Comparison of ENCODE assay signal across 1 cellular context in genomic region chr20:46040902-46041535, GRCh38.
TF ChIP-seq lines count a peak whose summit lies in the region.

No MANE protein-coding gene starts in this region.

TF ChIP-seq in HepG2, 621 proteins besides CTCF, POLR2A, EP300 and RAD21 (continued from another document and continues in another):
- peak; percentile 82 for TF ChIP-seq HOMEZ (CRISPR knock-in tag; IDR thresholded peaks at IDR 0.05; ENCODE audit: low read depth)
- no peak for TF ChIP-seq ZNF30 (CRISPR knock-in tag; IDR thresholded peaks at IDR 0.05)
- TF ChIP-seq ZNF234 (CRISPR knock-in tag; conservative IDR thresholded peaks at IDR 0.05): no peak
- TF ChIP-seq ZSCAN9 (CRISPR knock-in tag; IDR thresholded peaks at IDR 0.05; ENCODE audit: borderline replicate concordance): peak; percentile 99
- TF ChIP-seq ZNF558 (CRISPR knock-in tag; IDR thresholded peaks at IDR 0.05; ENCODE audit: borderline replicate concordance): peak; percentile 93; the same call in 1 of the 2 replicates
- no peak for TF ChIP-seq MBD4 (IDR thresholded peaks at IDR 0.05; ENCODE audit: borderline replicate concordance, low read length)
- no peak for TF ChIP-seq RBAK (CRISPR knock-in tag; IDR thresholded peaks at IDR 0.05)
- TF ChIP-seq PAXIP1 (CRISPR knock-in tag; conservative IDR thresholded peaks at IDR 0.05): no peak
- TF ChIP-seq KAT2B (IDR thresholded peaks at IDR 0.05; ENCODE audit: borderline replicate concordance, low read depth, low read length): no peak
- peak; percentile 91; the same call in 1 of the 2 replicates for TF ChIP-seq ZNF446 (CRISPR knock-in tag; IDR thresholded peaks at IDR 0.05)
- TF ChIP-seq ZNF17 (CRISPR knock-in tag; IDR thresholded peaks at IDR 0.05): no peak; the same call in 1 of the 2 replicates
- TF ChIP-seq, protein P1, sequence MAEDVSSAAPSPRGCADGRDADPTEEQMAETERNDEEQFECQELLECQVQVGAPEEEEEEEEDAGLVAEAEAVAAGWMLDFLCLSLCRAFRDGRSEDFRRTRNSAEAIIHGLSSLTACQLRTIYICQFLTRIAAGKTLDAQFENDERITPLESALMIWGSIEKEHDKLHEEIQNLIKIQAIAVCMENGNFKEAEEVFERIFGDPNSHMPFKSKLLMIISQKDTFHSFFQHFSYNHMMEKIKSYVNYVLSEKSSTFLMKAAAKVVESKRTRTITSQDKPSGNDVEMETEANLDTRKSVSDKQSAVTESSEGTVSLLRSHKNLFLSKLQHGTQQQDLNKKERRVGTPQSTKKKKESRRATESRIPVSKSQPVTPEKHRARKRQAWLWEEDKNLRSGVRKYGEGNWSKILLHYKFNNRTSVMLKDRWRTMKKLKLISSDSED (CRISPR knock-in tag; IDR thresholded peaks at IDR 0.05): peak; percentile 72; the same call in 1 of the 2 replicates
- no peak for TF ChIP-seq PREB (CRISPR knock-in tag; IDR thresholded peaks at IDR 0.05)
- TF ChIP-seq TEAD3 (CRISPR knock-in tag; optimal IDR thresholded peaks at IDR 0.05; ENCODE audit: borderline replicate concordance): peak; percentile 62
- peak; percentile 68; the same call in 1 of the 2 replicates for TF ChIP-seq ZNF564 (CRISPR knock-in tag; IDR thresholded peaks at IDR 0.05)
- no peak for TF ChIP-seq ZBTB2 (CRISPR knock-in tag; IDR thresholded peaks at IDR 0.05; ENCODE audit: low read depth)
- TF ChIP-seq REPIN1 (CRISPR knock-in tag; IDR thresholded peaks at IDR 0.05; ENCODE audit: borderline replicate concordance, low read depth): peak; percentile 88
- no peak for TF ChIP-seq NCOR1 (IDR thresholded peaks at IDR 0.05; ENCODE audit: borderline replicate concordance, low read length)
- peak; percentile 95 for TF ChIP-seq ZBTB43 (CRISPR knock-in tag; conservative IDR thresholded peaks at IDR 0.05)
- TF ChIP-seq ZBTB38 (CRISPR knock-in tag; IDR thresholded peaks at IDR 0.05): no peak
- TF ChIP-seq, protein P2, sequence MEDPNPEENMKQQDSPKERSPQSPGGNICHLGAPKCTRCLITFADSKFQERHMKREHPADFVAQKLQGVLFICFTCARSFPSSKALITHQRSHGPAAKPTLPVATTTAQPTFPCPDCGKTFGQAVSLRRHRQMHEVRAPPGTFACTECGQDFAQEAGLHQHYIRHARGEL (CRISPR knock-in tag; IDR thresholded peaks at IDR 0.05): no peak
- TF ChIP-seq SYNCRIP (IDR thresholded peaks at IDR 0.05; ENCODE audit: insufficient read depth, low read depth, low read length): no peak
- no peak for TF ChIP-seq TCF12 (IDR thresholded peaks at IDR 0.05)
- peak; percentile 42; the same call in 1 of the 2 replicates for TF ChIP-seq TCF12 (CRISPR knock-in tag; IDR thresholded peaks at IDR 0.05)
- TF ChIP-seq ZNF710 (CRISPR knock-in tag; IDR thresholded peaks at IDR 0.05; ENCODE audit: borderline replicate concordance): peak; percentile 58; the same call in 1 of the 2 replicates
- TF ChIP-seq CENPX (CRISPR knock-in tag; IDR thresholded peaks at IDR 0.05): no peak
- TF ChIP-seq TFDP2 (CRISPR knock-in tag; IDR thresholded peaks at IDR 0.05): peak; percentile 51; the same call in 1 of the 2 replicates
- TF ChIP-seq, protein P3, sequence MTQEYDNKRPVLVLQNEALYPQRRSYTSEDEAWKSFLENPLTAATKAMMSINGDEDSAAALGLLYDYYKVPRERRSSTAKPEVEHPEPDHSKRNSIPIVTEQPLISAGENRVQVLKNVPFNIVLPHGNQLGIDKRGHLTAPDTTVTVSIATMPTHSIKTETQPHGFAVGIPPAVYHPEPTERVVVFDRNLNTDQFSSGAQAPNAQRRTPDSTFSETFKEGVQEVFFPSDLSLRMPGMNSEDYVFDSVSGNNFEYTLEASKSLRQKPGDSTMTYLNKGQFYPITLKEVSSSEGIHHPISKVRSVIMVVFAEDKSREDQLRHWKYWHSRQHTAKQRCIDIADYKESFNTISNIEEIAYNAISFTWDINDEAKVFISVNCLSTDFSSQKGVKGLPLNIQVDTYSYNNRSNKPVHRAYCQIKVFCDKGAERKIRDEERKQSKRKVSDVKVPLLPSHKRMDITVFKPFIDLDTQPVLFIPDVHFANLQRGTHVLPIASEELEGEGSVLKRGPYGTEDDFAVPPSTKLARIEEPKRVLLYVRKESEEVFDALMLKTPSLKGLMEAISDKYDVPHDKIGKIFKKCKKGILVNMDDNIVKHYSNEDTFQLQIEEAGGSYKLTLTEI (CRISPR knock-in tag; conservative IDR thresholded peaks at IDR 0.05): no peak
- TF ChIP-seq KAT8 (CRISPR knock-in tag; IDR thresholded peaks at IDR 0.05): peak; percentile 66
- no peak for TF ChIP-seq EEA1 (CRISPR knock-in tag; IDR thresholded peaks at IDR 0.05; ENCODE audit: borderline replicate concordance)
- 0 out of 2 replicates have a peak, but pooled peaks have one; percentile 46 for TF ChIP-seq JUNB (CRISPR knock-in tag; IDR thresholded peaks at IDR 0.05; ENCODE audit: borderline replicate concordance)
- TF ChIP-seq FIP1L1 (IDR thresholded peaks at IDR 0.05; ENCODE audit: borderline replicate concordance, insufficient read depth, low read depth, low read length): no peak
- peak; percentile 84; the same call in 1 of the 2 replicates for TF ChIP-seq ZNF704 (CRISPR knock-in tag; IDR thresholded peaks at IDR 0.05; ENCODE audit: borderline replicate concordance)
- TF ChIP-seq MNT (IDR thresholded peaks at IDR 0.05): no peak
- peak; percentile 79 for TF ChIP-seq ZNF263 (CRISPR knock-in tag; IDR thresholded peaks at IDR 0.05)
- TF ChIP-seq MAF1 (CRISPR knock-in tag; IDR thresholded peaks at IDR 0.05; ENCODE audit: borderline replicate concordance): peak; percentile 92; the same call in 1 of the 2 replicates
- TF ChIP-seq ZSCAN20 (CRISPR knock-in tag; IDR thresholded peaks at IDR 0.05; ENCODE audit: borderline replicate concordance): peak; percentile 97
- no peak for TF ChIP-seq RFX5 (IDR thresholded peaks at IDR 0.05; ENCODE audit: low read depth, low read length)
- peak; percentile 65 for TF ChIP-seq ATF7-NPFF (CRISPR knock-in tag; IDR thresholded peaks at IDR 0.05; ENCODE audit: low read depth)
- no peak for TF ChIP-seq SMARCC2 (IDR thresholded peaks at IDR 0.05)
- TF ChIP-seq, protein P4, sequence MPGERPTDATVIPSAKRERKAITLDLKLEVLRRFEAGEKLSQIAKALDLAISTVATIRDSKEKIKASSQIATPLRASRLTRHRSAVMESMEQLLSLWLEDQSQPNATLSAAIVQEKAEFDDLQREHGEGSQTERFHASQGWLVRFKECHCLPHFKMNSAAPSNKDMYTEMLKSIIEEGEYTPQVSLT (CRISPR knock-in tag; IDR thresholded peaks at IDR 0.05; ENCODE audit: borderline replicate concordance, low read depth): no peak
- TF ChIP-seq SMAD3 (CRISPR knock-in tag; IDR thresholded peaks at IDR 0.05): peak; percentile 98
